10 cellular contexts compared by ENCODE assay signal in genomic region chr17:81667754-81668153, GRCh38.
DNase-seq lines count a peak whose midpoint lies in the region; ATAC-seq and TF ChIP-seq lines count a peak whose summit lies in the region.
"Had no signal": no experiment of that assay in that cellular context is flagged by ENCODE, and none has a peak within 500 bp of the region (broad histone marks: within the 10 kb centered on the region; RNA-seq: fewer than 3 reads in every experiment).

No MANE protein-coding gene starts in this region.

- no peak for ATAC-seq in stimulated activated naive B cell treated with anti-CD40 and anti-IgM and Interleukin-4, amounts not matched to agents 10 μg/mL and 1 μg/mL and 100 μg/mL, for 72 hours (replicated peaks)
- no peak for ATAC-seq in GM21447 (IDR thresholded peaks at IDR 0.05; ENCODE audit: unreplicated experiment)

- peaks cover 32% of the 10 kb centered on the region for H3K36me3 Mint-ChIP-seq in T-helper 1 cell treated with Interleukin-12 subunit alpha and Interleukin-12 subunit beta and Interleukin-4 antibody, amounts not matched to agents 30 μg/mL and 1 μg/mL, for 36 hours (ENCODE audit: low read depth)
- H3K36me3 Mint-ChIP-seq in stimulated activated naive B cell treated with anti-CD40 and anti-IgM and Interleukin-4, amounts not matched to agents 10 μg/mL and 1 μg/mL and 100 μg/mL, for 72 hours: peaks cover 46 to 63% of the 10 kb centered on the region in 2 donors

- peaks cover 26% of the 10 kb centered on the region for H3K4me1 Mint-ChIP-seq in T-helper 1 cell treated with Interleukin-12 subunit alpha and Interleukin-12 subunit beta and Interleukin-4 antibody, amounts not matched to agents 30 μg/mL and 1 μg/mL, for 36 hours (ENCODE audit: low read depth)
- peaks cover 21 to 43% of the 10 kb centered on the region in 2 donors for H3K4me1 Mint-ChIP-seq in stimulated activated naive B cell treated with anti-CD40 and anti-IgM and Interleukin-4, amounts not matched to agents 10 μg/mL and 1 μg/mL and 100 μg/mL, for 72 hours

- no peak for TF ChIP-seq POLR2A in erythroblast (IDR thresholded peaks at IDR 0.05; ENCODE audit: low read length)

- H3K27ac Mint-ChIP-seq in T-helper 1 cell treated with Interleukin-12 subunit alpha and Interleukin-12 subunit beta and Interleukin-4 antibody, amounts not matched to agents 30 μg/mL and 1 μg/mL, for 36 hours: peak overlapping the region; percentile 19
- H3K27ac Mint-ChIP-seq in stimulated activated naive B cell treated with anti-CD40 and anti-IgM and Interleukin-4, amounts not matched to agents 10 μg/mL and 1 μg/mL and 100 μg/mL, for 72 hours: peak overlapping the region; percentile 96

- no peaks in the 10 kb centered on the region for H3K27me3 Mint-ChIP-seq in T-helper 1 cell treated with Interleukin-12 subunit alpha and Interleukin-12 subunit beta and Interleukin-4 antibody, amounts not matched to agents 30 μg/mL and 1 μg/mL, for 36 hours (ENCODE audit: low read depth)
- no peaks in the 10 kb centered on the region for H3K27me3 Mint-ChIP-seq in stimulated activated naive B cell treated with anti-CD40 and anti-IgM and Interleukin-4, amounts not matched to agents 10 μg/mL and 1 μg/mL and 100 μg/mL, for 72 hours

- peak overlapping the region; percentile 90 for H3K4me3 Mint-ChIP-seq in T-helper 1 cell treated with Interleukin-12 subunit alpha and Interleukin-12 subunit beta and Interleukin-4 antibody, amounts not matched to agents 30 μg/mL and 1 μg/mL, for 36 hours
- peak overlapping the region; percentile 90 for H3K4me3 Mint-ChIP-seq in stimulated activated naive B cell treated with anti-CD40 and anti-IgM and Interleukin-4, amounts not matched to agents 10 μg/mL and 1 μg/mL and 100 μg/mL, for 72 hours

- H3K9me3 Mint-ChIP-seq in T-helper 1 cell treated with Interleukin-12 subunit alpha and Interleukin-12 subunit beta and Interleukin-4 antibody, amounts not matched to agents 30 μg/mL and 1 μg/mL, for 36 hours: no peaks in the 10 kb centered on the region
- H3K9me3 Mint-ChIP-seq in stimulated activated naive B cell treated with anti-CD40 and anti-IgM and Interleukin-4, amounts not matched to agents 10 μg/mL and 1 μg/mL and 100 μg/mL, for 72 hours: no peaks in the 10 kb centered on the region

- no peak for DNase-seq in T-helper 1 cell
- DNase-seq in SIG-M5 treated with dmso at 0.1 percent for 504 hours (lab: John Stamatoyannopoulos, UW; ENCODE audit: unreplicated experiment): peak; percentile 67
- peak; percentile 15 to 28 for DNase-seq in erythroblast (lab: John Stamatoyannopoulos, UW)
- DNase-seq in stimulated activated naive B cell treated with anti-CD40 and anti-IgM and Interleukin-4, amounts not matched to agents 10 μg/mL and 1 μg/mL and 100 μg/mL, for 72 hours: no peak
- DNase-seq in DMS53 treated with DMSO at 0.1 percent for 48 hours (lab: John Stamatoyannopoulos, UW; ENCODE audit: unreplicated experiment): no peak
- no peak for DNase-seq in hepatic stellate cell (ENCODE audit: low spot score)
- DNase-seq: pancreas, testis had no signal

Comparison
In these comparisons a context has a peak if more than half of its experiments do, and no peak if none do; other contexts are left out.
1. DNase-seq: peak in SIG-M5 treated with dmso at 0.1 percent for 504 hours (single experiment) and erythroblast (2 of 2); none in T-helper 1 cell (0 of 5), stimulated activated naive B cell treated with anti-CD40 and anti-IgM and Interleukin-4, amounts not matched to agents 10 μg/mL and 1 μg/mL and 100 μg/mL, for 72 hours (single experiment), DMS53 treated with DMSO at 0.1 percent for 48 hours (single experiment) and hepatic stellate cell (single experiment).